ENCODE assay signal across 19 cellular contexts in the genomic region with DNA sequence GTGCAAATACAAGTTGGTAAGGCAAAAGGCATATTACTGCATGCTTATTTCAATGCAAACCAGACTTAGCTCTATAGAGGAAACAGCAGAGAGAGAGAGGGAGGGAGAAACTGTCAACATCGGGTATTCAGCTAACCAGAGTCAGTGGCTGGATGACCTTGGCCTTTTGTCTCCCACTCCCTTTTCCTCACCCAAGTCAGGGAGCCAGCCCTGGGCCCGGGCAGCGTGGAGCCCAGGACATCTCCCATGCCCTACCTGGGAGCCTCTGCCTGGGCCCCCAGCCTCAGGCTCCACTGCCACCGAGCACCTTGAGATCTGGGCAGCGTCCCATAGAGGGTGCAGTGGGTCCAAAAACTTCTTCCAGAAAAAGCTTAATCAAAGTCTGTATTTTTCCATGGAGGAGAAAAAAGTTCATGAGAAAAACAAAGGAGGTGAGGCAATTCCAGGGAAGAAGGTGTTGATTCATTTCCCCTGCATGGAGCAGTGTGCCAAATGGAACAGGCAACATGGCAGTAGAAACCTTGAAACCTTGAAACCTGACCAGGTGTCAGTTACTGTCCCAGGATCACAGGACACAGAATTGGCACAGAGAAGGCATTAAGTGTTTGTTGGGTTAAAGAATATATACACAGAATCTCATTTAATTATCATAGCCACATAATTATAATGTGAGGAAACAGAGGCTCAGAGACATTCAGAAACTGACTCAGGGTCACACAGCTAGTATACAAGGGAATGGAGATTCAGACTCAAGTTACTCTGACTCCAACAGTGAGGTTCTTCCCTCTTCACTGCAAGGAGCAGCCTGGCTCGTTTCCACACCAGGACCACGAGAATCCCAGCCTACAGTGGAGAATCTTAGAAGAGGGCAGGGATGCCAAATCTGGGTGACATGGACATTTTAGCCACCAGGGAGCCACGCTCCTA. TPM values are rescaled to one million over a fixed set of nuclear protein-coding genes. Genes with fewer than 3 reads are reported as not detected.
DNase-seq lines count a peak whose midpoint lies in the region; ATAC-seq and TF ChIP-seq lines count a peak whose summit lies in the region.
"Had no signal": no experiment of that assay in that cellular context is flagged by ENCODE, and none has a peak within 500 bp of the region (broad histone marks: within the 10 kb centered on the region; RNA-seq: fewer than 3 reads in every experiment).

No MANE protein-coding gene starts in this region.

- no peaks in the 10 kb centered on the region for H3K9me3 Mint-ChIP-seq in activated naive CD4-positive, alpha-beta T cell treated with anti-CD3 and anti-CD28 coated beads for 36 hours
- H3K9me3 Mint-ChIP-seq: activated CD8-positive, alpha-beta T cell treated with anti-CD3 and anti-CD28 coated beads for 36 hours; activated T-helper 17 cell treated with anti-CD3 and anti-CD28 coated beads, Interleukin-2, amount 50 U/mL, for 72 hours; naive B cell had no signal

- no peak overlapping the region for H3K27ac Mint-ChIP-seq in activated naive CD4-positive, alpha-beta T cell treated with anti-CD3 and anti-CD28 coated beads for 36 hours
- H3K27ac Mint-ChIP-seq: activated CD8-positive, alpha-beta T cell treated with anti-CD3 and anti-CD28 coated beads for 36 hours; activated T-helper 17 cell treated with anti-CD3 and anti-CD28 coated beads, Interleukin-2, amount 50 U/mL, for 72 hours; naive B cell had no signal

- TF ChIP-seq POLR2A in NB4 (IDR thresholded peaks at IDR 0.05; ENCODE audit: extremely low read depth, insufficient read length): no peak

- H3K4me3 Mint-ChIP-seq in activated naive CD4-positive, alpha-beta T cell treated with anti-CD3 and anti-CD28 coated beads for 36 hours: no peak overlapping the region
- H3K4me3 Mint-ChIP-seq: activated CD8-positive, alpha-beta T cell treated with anti-CD3 and anti-CD28 coated beads for 36 hours; activated T-helper 17 cell treated with anti-CD3 and anti-CD28 coated beads, Interleukin-2, amount 50 U/mL, for 72 hours; naive B cell had no signal

- no peak overlapping the region for H4K91ac ChIP-seq in mesenchymal stem cell (ENCODE audit: low read length)

- peaks cover 3% of the 10 kb centered on the region for H3K4me1 Mint-ChIP-seq in activated naive CD4-positive, alpha-beta T cell treated with anti-CD3 and anti-CD28 coated beads for 36 hours (ENCODE audit: low read depth)
- H3K4me1 Mint-ChIP-seq: activated T-helper 17 cell treated with anti-CD3 and anti-CD28 coated beads, Interleukin-2, amount 50 U/mL, for 72 hours had no signal

- H2BK5ac ChIP-seq in mesenchymal stem cell (ENCODE audit: low read depth, low read length, poor library complexity, severe bottlenecking): no peak overlapping the region

- peaks cover 0 to 7% of the 10 kb centered on the region in 2 experiments for H3K27me3 ChIP-seq in mesenchymal stem cell (ENCODE audit: control insufficient read depth in 1 of 2, insufficient read depth in 1 of 2, low read length in 2 of 2)
- H3K27me3 ChIP-seq: esophagus squamous epithelium, vagina had no signal

- no peaks in the 10 kb centered on the region for H3K27me3 Mint-ChIP-seq in activated naive CD4-positive, alpha-beta T cell treated with anti-CD3 and anti-CD28 coated beads for 36 hours (ENCODE audit: low read depth)
- H3K27me3 Mint-ChIP-seq: activated CD8-positive, alpha-beta T cell treated with anti-CD3 and anti-CD28 coated beads for 36 hours had no signal

- ATAC-seq in HG02588 (IDR thresholded peaks at IDR 0.05; ENCODE audit: unreplicated experiment): no peak
- ATAC-seq: activated CD8-positive, alpha-beta T cell treated with anti-CD3 and anti-CD28 coated beads for 36 hours; activated T-helper 17 cell treated with anti-CD3 and anti-CD28 coated beads, Interleukin-2, amount 50 U/mL, for 72 hours; psoas muscle had no signal

- no peak overlapping the region for H2BK15ac ChIP-seq in mesenchymal stem cell (ENCODE audit: low read depth, poor library complexity, severe bottlenecking)

- H4K8ac ChIP-seq in mesenchymal stem cell (ENCODE audit: low read length): peak overlapping the region; percentile 88

- H2AFZ ChIP-seq in mesenchymal stem cell (ENCODE audit: low read depth, low read length): no peak overlapping the region

- no peak overlapping the region for H3K4ac ChIP-seq in mesenchymal stem cell (ENCODE audit: low read depth in 1 of 2, low read length in 2 of 2)

- H3K9ac ChIP-seq in mesenchymal stem cell (ENCODE audit: low read length): no peak overlapping the region

- peak; percentile 9 for TF ChIP-seq CTCF in NB4 (IDR thresholded peaks at IDR 0.05; ENCODE audit: low read depth, low read length)

- peaks cover 4% of the 10 kb centered on the region for H3K4me1 ChIP-seq in mesenchymal stem cell (ENCODE audit: control insufficient read depth, insufficient read depth, low read depth, low read length)
- H3K4me1 ChIP-seq: HAP-1, psoas muscle, vagina had no signal

- H2BK120ac ChIP-seq in mesenchymal stem cell (ENCODE audit: low read depth, low read length): no peak overlapping the region

- H3K4me2 ChIP-seq in mesenchymal stem cell (ENCODE audit: low read length, poor library complexity, severe bottlenecking): no peak overlapping the region

- WGBS in mesenchymal stem cell: 73% methylated on average over 7 of the region's 8 CpGs

- H3K36me3 ChIP-seq in mesenchymal stem cell (ENCODE audit: control insufficient read depth in 1 of 2, insufficient read depth in 2 of 2, low read depth in 1 of 2, low read length in 2 of 2): no peaks in the 10 kb centered on the region
- H3K36me3 ChIP-seq: esophagus squamous epithelium, HAP-1, left ventricle myocardium inferior, stomach, vagina had no signal

- no peak overlapping the region for H2AK5ac ChIP-seq in mesenchymal stem cell (ENCODE audit: low read length, severe bottlenecking)

- no peaks in the 10 kb centered on the region for H3K9me3 ChIP-seq in mesenchymal stem cell (ENCODE audit: control insufficient read depth, low read length)
- H3K9me3 ChIP-seq: esophagus squamous epithelium, HAP-1, left ventricle myocardium inferior, psoas muscle, stomach, vagina had no signal

- intact Hi-C loops in activated naive CD4-positive, alpha-beta T cell treated with anti-CD3 and anti-CD28 coated beads for 36 hours (cut with micrococcal nuclease): no loop called here

- H3K18ac ChIP-seq in mesenchymal stem cell (ENCODE audit: low read depth in 1 of 2, low read length in 2 of 2): peak overlapping the region in 1 of 2 experiments; percentile 55

- H3K36me3 Mint-ChIP-seq in activated naive CD4-positive, alpha-beta T cell treated with anti-CD3 and anti-CD28 coated beads for 36 hours (ENCODE audit: low read depth): no peaks in the 10 kb centered on the region
- H3K36me3 Mint-ChIP-seq: naive B cell had no signal

- no peak overlapping the region for H3K23ac ChIP-seq in mesenchymal stem cell (ENCODE audit: low read length in 2 of 2)

- no peak overlapping the region for H2BK12ac ChIP-seq in mesenchymal stem cell (ENCODE audit: low read length in 2 of 2)

- DNase-seq in Daoy (ENCODE audit: low read depth): peak; percentile 9
- no peak for DNase-seq in NB4 (ENCODE audit: low read depth)
- peak; percentile 80 for DNase-seq in dermis blood vessel endothelial cell
- peak; percentile 42 for DNase-seq in mesenchymal stem cell
- DNase-seq in activated naive CD4-positive, alpha-beta T cell treated with anti-CD3 and anti-CD28 coated beads for 36 hours: no peak
- DNase-seq in NCI-H2196 (lab: John Stamatoyannopoulos, UW; ENCODE audit: unreplicated experiment): no peak
- DNase-seq in amygdala (lab: John Stamatoyannopoulos, UW): no peak
- DNase-seq: activated CD8-positive, alpha-beta T cell treated with anti-CD3 and anti-CD28 coated beads for 36 hours; amniotic stem cell; esophagus squamous epithelium; left ventricle myocardium inferior; naive B cell; NCI-H1436 treated with DMSO at 0.1 percent for 48 hours; psoas muscle; stomach had no signal

- no peaks in the 10 kb centered on the region for H3K79me1 ChIP-seq in mesenchymal stem cell (replicated peaks; ENCODE audit: low read length, poor library complexity, severe bottlenecking)

- no peak overlapping the region for H3K14ac ChIP-seq in mesenchymal stem cell (ENCODE audit: low read length in 2 of 2)

- H3K4me3 ChIP-seq in NB4 (ENCODE audit: low read depth, low read length) (no peak overlapping the region), mesenchymal stem cell (ENCODE audit: insufficient read depth in 1 of 2, low read depth in 1 of 2, low read length in 2 of 2) (no peak overlapping the region)
- H3K4me3 ChIP-seq: esophagus squamous epithelium, HAP-1, left ventricle myocardium inferior, psoas muscle, stomach, vagina had no signal

- H3K27ac ChIP-seq in mesenchymal stem cell (ENCODE audit: low read length, poor library complexity, severe bottlenecking): no peak overlapping the region
- H3K27ac ChIP-seq: left ventricle myocardium inferior, psoas muscle, stomach, vagina had no signal

- CTCF ChIA-PET in activated naive CD4-positive, alpha-beta T cell treated with anti-CD3 and anti-CD28 coated beads for 36 hours (lab: Charles Lee): no interaction called here

RNA-seq across cellular contexts. Expression of a gene that starts 5.8 kb away (rescaled TPM):
- 92.4 and 101 TPM in 2 replicates for total RNA-seq in Daoy (2014; rRNA removed; shearing (Covaris generic))
- total RNA-seq in dermis blood vessel endothelial cell: 256 and 296 TPM in 2 replicates
- 97.0 TPM for polyA plus RNA-seq in mesenchymal stem cell (2013, experiment 1 of 2)
- polyA plus RNA-seq in mesenchymal stem cell (2013, experiment 2 of 2): 102 TPM
- 10 to 100 TPM; 74.2 to 75.0 TPM for total RNA-seq in activated naive CD4-positive, alpha-beta T cell treated with anti-CD3 and anti-CD28 coated beads for 36 hours

RNA-seq across cellular contexts. Expression of a gene that starts 9.9 kb away (rescaled TPM):
- not detected in 2 replicates for total RNA-seq in Daoy (2014; rRNA removed; shearing (Covaris generic))
- total RNA-seq in dermis blood vessel endothelial cell: not detected in 2 replicates
- polyA plus RNA-seq in mesenchymal stem cell (2013, experiment 1 of 2): 0.39 TPM
- 0.38 TPM for polyA plus RNA-seq in mesenchymal stem cell (2013, experiment 2 of 2)
- not detected for total RNA-seq in activated naive CD4-positive, alpha-beta T cell treated with anti-CD3 and anti-CD28 coated beads for 36 hours
- total RNA-seq: activated CD8-positive, alpha-beta T cell treated with anti-CD3 and anti-CD28 coated beads for 36 hours; activated T-helper 17 cell treated with anti-CD3 and anti-CD28 coated beads, Interleukin-2, amount 50 U/mL, for 72 hours; left ventricle myocardium inferior; psoas muscle; vagina had no signal
- polyA plus RNA-seq: psoas muscle had no signal

Comparison
In these comparisons a context has a peak if more than half of its experiments do, and no peak if none do; other contexts are left out.
1. DNase-seq: peak in Daoy (single experiment), dermis blood vessel endothelial cell (single experiment) and mesenchymal stem cell (single experiment); none in NB4 (single experiment), activated naive CD4-positive, alpha-beta T cell treated with anti-CD3 and anti-CD28 coated beads for 36 hours (single experiment), NCI-H2196 (single experiment) and amygdala (0 of 56).